ENCODE assay signal across 26 cellular contexts in genomic region chr20:61387961-61388360, GRCh38.
DNase-seq lines count a peak whose midpoint lies in the region; TF ChIP-seq lines count a peak whose summit lies in the region.
"Had no signal": no experiment of that assay in that cellular context is flagged by ENCODE, and none has a peak within 500 bp of the region (broad histone marks: within the 10 kb centered on the region; RNA-seq: fewer than 3 reads in every experiment).

No MANE protein-coding gene starts in this region.

- H3K36me3 ChIP-seq in skeletal muscle satellite cell (ENCODE audit: insufficient read depth, low read length): peaks cover 5% of the 10 kb centered on the region
- H3K36me3 ChIP-seq: ovary, right atrium auricular region, thoracic aorta had no signal

- peaks cover 6% of the 10 kb centered on the region for H3K9me3 Mint-ChIP-seq in glutamatergic neuron (ENCODE audit: unreplicated experiment)

- H3K4me1 Mint-ChIP-seq in glutamatergic neuron (ENCODE audit: low read depth, unreplicated experiment): peaks cover 10% of the 10 kb centered on the region
- H3K4me1 Mint-ChIP-seq: B cell had no signal

- no peak for TF ChIP-seq CTCF in glutamatergic neuron (IDR thresholded peaks at IDR 0.05; ENCODE audit: partially characterized antibody, unreplicated experiment)

- no peaks in the 10 kb centered on the region for H3K27me3 ChIP-seq in skeletal muscle satellite cell (ENCODE audit: control insufficient read depth, insufficient read depth, low read length)
- H3K27me3 ChIP-seq: ovary, right atrium auricular region had no signal

- peak overlapping the region; percentile 36 for H3K27ac Mint-ChIP-seq in glutamatergic neuron (ENCODE audit: unreplicated experiment)
- H3K27ac Mint-ChIP-seq: activated CD4-positive, alpha-beta memory T cell treated with anti-CD3 and anti-CD28 coated beads for 36 hours; activated T-helper 2 cell treated with anti-CD3 and anti-CD28 coated beads, Interferon-gamma antibody, Interleukin-2, Interleukin-4, amounts not matched to agents 10 μg/mL and 5 μg/mL and 100 μg/mL, durations not matched to agents 14 hours and 24 hours and 36 hours; B cell; H9 had no signal

- no peaks in the 10 kb centered on the region for H3K9me3 ChIP-seq in skeletal muscle satellite cell (replicated peaks; ENCODE audit: low read length)
- H3K9me3 ChIP-seq: thoracic aorta had no signal

- H3K9ac ChIP-seq in skeletal muscle satellite cell (ENCODE audit: low read depth, low read length): no peak overlapping the region

- H3K27me3 Mint-ChIP-seq in glutamatergic neuron (ENCODE audit: unreplicated experiment): peaks cover 3% of the 10 kb centered on the region
- H3K27me3 Mint-ChIP-seq: B cell had no signal

- H3K4me3 Mint-ChIP-seq in glutamatergic neuron (ENCODE audit: unreplicated experiment): no peak overlapping the region
- H3K4me3 Mint-ChIP-seq: activated CD4-positive, alpha-beta memory T cell treated with anti-CD3 and anti-CD28 coated beads for 36 hours; B cell; H9 had no signal

- DNase-seq in DMS 273 (lab: John Stamatoyannopoulos, UW; ENCODE audit: unreplicated experiment) (peak; percentile 48), DMS 273 treated with DMSO at 0.1 percent for 48 hours (lab: John Stamatoyannopoulos, UW) (no peak), RPMI8226 (peak; percentile 46), glutamatergic neuron (no peak), NCI-H1417 treated with DMSO at 0.1 percent for 48 hours (lab: John Stamatoyannopoulos, UW) (no peak), SW480 (ENCODE audit: low spot score) (no peak), NCI-H1105 (lab: John Stamatoyannopoulos, UW) (no peak)
- DNase-seq: activated CD8-positive, alpha-beta memory T cell treated with anti-CD3 and anti-CD28 coated beads, Interleukin-2, amount 50 U/mL, for 48 hours; COR-L47; DMS79 treated with DMSO at 0.1 percent for 48 hours; effector CD8-positive, alpha-beta T cell; erythroblast; NCI-H1048; NCI-H2029; NCI-H82; ovary; Right ventricle myocardium superior; stimulated activated naive CD4-positive, alpha-beta T cell; T1000 had no signal

- no peak overlapping the region for H3K4me3 ChIP-seq in skeletal muscle satellite cell (ENCODE audit: low read length)
- H3K4me3 ChIP-seq: ovary, right atrium auricular region, thoracic aorta had no signal

- H3K4me1 ChIP-seq in skeletal muscle satellite cell (ENCODE audit: control insufficient read depth, insufficient read depth, low read length): peaks cover 27% of the 10 kb centered on the region
- H3K4me1 ChIP-seq: right atrium auricular region had no signal

- H3K36me3 Mint-ChIP-seq in glutamatergic neuron (ENCODE audit: unreplicated experiment): peaks cover 16% of the 10 kb centered on the region
- H3K36me3 Mint-ChIP-seq: activated CD4-positive, alpha-beta memory T cell treated with anti-CD3 and anti-CD28 coated beads for 36 hours had no signal

- H3K4me2 ChIP-seq in skeletal muscle satellite cell (ENCODE audit: low read length): peak overlapping the region; percentile 39

Comparison
In these comparisons a context has a peak if more than half of its experiments do, and no peak if none do; other contexts are left out.
1. DNase-seq: peak in DMS 273 (single experiment) and RPMI8226 (single experiment); none in DMS 273 treated with DMSO at 0.1 percent for 48 hours (single experiment), glutamatergic neuron (single experiment), NCI-H1417 treated with DMSO at 0.1 percent for 48 hours (single experiment), SW480 (single experiment) and NCI-H1105 (single experiment).